In the genomic region with DNA sequence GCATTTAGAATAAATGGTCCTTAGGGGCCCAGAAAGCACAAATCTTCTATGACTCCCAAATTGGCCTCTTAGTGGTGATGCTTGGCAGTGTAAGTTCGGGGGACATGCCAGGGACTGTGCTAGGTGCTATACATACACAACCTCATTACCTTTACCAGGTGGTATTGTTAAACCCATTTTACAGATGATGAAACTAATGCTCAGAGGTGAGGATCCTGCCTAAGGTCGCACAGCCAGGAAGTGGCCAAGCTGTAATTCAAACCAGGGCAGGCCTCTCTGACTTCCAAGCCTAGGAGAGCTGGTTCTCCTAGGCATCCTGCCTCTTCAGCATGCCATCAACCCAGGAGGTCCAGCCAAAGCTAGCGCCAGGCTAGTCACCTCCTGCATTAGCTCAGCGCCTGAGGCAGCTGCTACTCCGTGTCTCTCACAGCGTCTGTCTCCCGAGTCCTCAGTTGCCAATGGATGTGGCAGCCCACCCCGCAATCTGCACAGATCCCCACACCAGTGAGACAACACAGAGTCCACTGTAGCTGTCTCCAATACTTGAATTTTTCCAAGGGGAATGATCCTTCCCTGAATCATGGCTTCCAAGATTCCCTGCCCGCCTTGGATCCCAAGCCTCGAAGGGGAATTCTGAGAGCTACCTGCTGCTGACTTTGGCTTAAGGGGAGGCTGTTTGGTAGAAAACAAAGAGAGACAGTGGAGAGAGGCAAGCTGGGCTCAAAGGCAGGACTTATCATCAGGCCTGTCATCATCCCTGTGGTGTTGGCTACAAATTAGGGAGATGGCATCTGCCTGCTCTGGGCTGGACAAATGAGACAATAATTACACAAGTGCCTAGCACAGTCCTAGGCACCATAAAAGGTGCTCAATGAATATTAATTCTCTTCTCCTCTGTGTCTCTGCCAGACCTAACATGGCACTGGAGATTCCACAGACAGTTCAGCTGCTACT, we compare ENCODE assay signal across 20 cellular contexts. TPM values are rescaled to one million over a fixed set of nuclear protein-coding genes. Genes with fewer than 3 reads are reported as not detected.
DNase-seq lines count a peak whose midpoint lies in the region; ATAC-seq, FAIRE-seq and TF ChIP-seq lines count a peak whose summit lies in the region.
"Had no signal": no experiment of that assay in that cellular context is flagged by ENCODE, and none has a peak within 500 bp of the region (broad histone marks: within the 10 kb centered on the region; RNA-seq: fewer than 3 reads in every experiment).

No MANE protein-coding gene starts in this region.

- H3K4me1 ChIP-seq in right atrium auricular region (peaks cover 0 to 4% of the 10 kb centered on the region in 2 donors), HepG2 (ENCODE audit: insufficient read depth, low read length) (no peaks in the 10 kb centered on the region)
- H3K4me1 ChIP-seq: A549, SJSA1 had no signal

- H3K4me3 ChIP-seq in right atrium auricular region (no peak overlapping the region), HepG2 (replicated peaks in 1 of 3; ENCODE audit: insufficient read depth in 1 of 3, low read depth in 2 of 3, low read length in 3 of 3) (no peak overlapping the region)
- H3K4me3 ChIP-seq: A549, GM12878, PC-9, SJSA1 had no signal

- no peak overlapping the region for H3K27ac ChIP-seq in right atrium auricular region
- H3K27ac ChIP-seq in HepG2 (ENCODE audit: extremely low read length, insufficient read depth, low read length), result no peak overlapping the region
- H3K27ac ChIP-seq: A549, PC-9, RWPE1, SJSA1 had no signal

- H3K36me3 Mint-ChIP-seq in chondrocyte (ENCODE audit: low read depth) (no peaks in the 10 kb centered on the region), progenitor cell of endocrine pancreas (ENCODE audit: insufficient read depth) (no peaks in the 10 kb centered on the region)
- H3K36me3 Mint-ChIP-seq: CD4-positive, alpha-beta memory T cell had no signal

- FAIRE-seq in HepG2 (lab: Jason Lieb, UNC), result no peak
- FAIRE-seq: A549, GM12878 had no signal

- no peak overlapping the region for H3K4me2 ChIP-seq in HepG2 (ENCODE audit: low read depth, low read length)
- H3K4me2 ChIP-seq: A549, PC-9 had no signal

- no peaks in the 10 kb centered on the region for H3K9me3 Mint-ChIP-seq in chondrocyte (ENCODE audit: low read depth)
- H3K9me3 Mint-ChIP-seq in progenitor cell of endocrine pancreas (ENCODE audit: low read depth), result no peaks in the 10 kb centered on the region
- H3K9me3 Mint-ChIP-seq: CD4-positive, alpha-beta memory T cell had no signal

- in situ Hi-C loops in HepG2 (cut with HindIII; ENCODE audit: extremely low pct_ligation_motif_present, low pct_unique_long_range_greater_than_20kb), result loop anchor here (10.0 to 25.0 kb wide), 2 partner anchors 96 to 629 kb away; no protein-coding TSS in a partner anchor
- in situ Hi-C loops in GM13977 (cut with MboI; ENCODE audit: low pct_unique_long_range_greater_than_20kb, low sequenced_read_pairs, unreplicated experiment), result no loop called here

- CTCF ChIA-PET in HepG2 (lab: Yijun Ruan, JAX; ENCODE audit: low intra/inter-chr PET ratio, low total read pairs), result no interaction called here

- no peak overlapping the region for H3K9ac ChIP-seq in HepG2 (ENCODE audit: insufficient read depth, low read depth, low read length)

- H3K27me3 Mint-ChIP-seq in chondrocyte (ENCODE audit: low read depth), result no peaks in the 10 kb centered on the region
- peaks cover 22% of the 10 kb centered on the region for H3K27me3 Mint-ChIP-seq in progenitor cell of endocrine pancreas
- H3K27me3 Mint-ChIP-seq: CD4-positive, alpha-beta memory T cell had no signal

- TF ChIP-seq POLR2A in HepG2 (IDR thresholded peaks at IDR 0.05; ENCODE audit: insufficient read depth in 1 of 2, low read depth in 2 of 2, low read length in 2 of 2), result no peak

- POLR2A ChIA-PET in HepG2 (lab: Yijun Ruan, JAX), result no interaction called here

- 86% methylated on average over 8 of the region's 10 CpGs for WGBS in HepG2 (ENCODE audit: low lambda C conversion rate)

- intact Hi-C loops in Right ventricle myocardium superior (cut with DNase I) (loop anchor here (10.0 kb wide), 1 partner anchor 636 kb away; no protein-coding TSS in a partner anchor), HepG2 (cut with micrococcal nuclease; ENCODE audit: unreplicated experiment) (no loop called here)

- ATAC-seq in Right ventricle myocardium superior (ENCODE audit: poor library complexity) (peak; percentile 74), HepG2 (no peak), GM18858 (IDR thresholded peaks at IDR 0.05; ENCODE audit: unreplicated experiment) (no peak)
- ATAC-seq: A549, GM12878 had no signal

- no peaks in the 10 kb centered on the region for H3K36me3 ChIP-seq in right atrium auricular region
- H3K36me3 ChIP-seq in HepG2 (replicated peaks in 1 of 2; ENCODE audit: control insufficient read depth in 1 of 2, insufficient read depth in 2 of 2, low read length in 2 of 2), result peaks cover 2 to 4% of the 10 kb centered on the region in 2 experiments; a peak in 2 of 5 replicates
- H3K36me3 ChIP-seq: SJSA1 had no signal

- no peaks in the 10 kb centered on the region for H3K79me2 ChIP-seq in HepG2 (ENCODE audit: insufficient read depth, low read length)

- DNase-seq in Right ventricle myocardium superior (no peak), right atrium auricular region (ENCODE audit: low spot score) (no peak), chondrocyte (ENCODE audit: low spot score) (peak; percentile 58), HepG2 (ENCODE audit: low spot score) (no peak), progenitor cell of endocrine pancreas (ENCODE audit: low spot score, unreplicated experiment) (no peak), GM13977 (ENCODE audit: low spot score) (no peak)
- no peak for DNase-seq in NK-92 treated with Interleukin-12 subunit alpha and Interleukin-12 subunit beta, amount 100 ng/mL, for 24 hours (lab: John Stamatoyannopoulos, UW)
- DNase-seq: CD4-positive, alpha-beta memory T cell; NCI-H146; NCI-H2081 treated with DMSO at 0.1 percent for 48 hours; NCI-H510A treated with DMSO at 0.1 percent for 48 hours; PC-9 had no signal

- H3K9me3 ChIP-seq in right atrium auricular region (no peaks in the 10 kb centered on the region), HepG2 (ENCODE audit: low read length) (no peaks in the 10 kb centered on the region)
- H3K9me3 ChIP-seq: A549, SJSA1 had no signal

- H3K27ac Mint-ChIP-seq in chondrocyte (ENCODE audit: unreplicated experiment) (no peak overlapping the region), progenitor cell of endocrine pancreas (peak overlapping the region; percentile 49)

- H3K4me1 Mint-ChIP-seq in chondrocyte (ENCODE audit: low read depth) (no peaks in the 10 kb centered on the region), progenitor cell of endocrine pancreas (ENCODE audit: low read depth) (peaks cover 8% of the 10 kb centered on the region)

- no peak for TF ChIP-seq RAD21 in HepG2 (CRISPR knock-in tag; IDR thresholded peaks at IDR 0.05)

- TF ChIP-seq CTCF in right atrium auricular region (IDR thresholded peaks at IDR 0.05) (no peak), chondrocyte (IDR thresholded peaks at IDR 0.05) (no peak), HepG2 (CRISPR knock-in tag; IDR thresholded peaks at IDR 0.05) (no peak), progenitor cell of endocrine pancreas (IDR thresholded peaks at IDR 0.05; ENCODE audit: unreplicated experiment) (no peak), GM13977 (IDR thresholded peaks at IDR 0.05; ENCODE audit: extremely low read depth, insufficient read depth, missing control alignments) (no peak)

- TF ChIP-seq EP300 in HepG2 (IDR thresholded peaks at IDR 0.05; ENCODE audit: low read depth in 2 of 2, low read length in 2 of 2), result no peak
- TF ChIP-seq EP300 in HepG2 (CRISPR knock-in tag; IDR thresholded peaks at IDR 0.05; ENCODE audit: borderline replicate concordance), result no peak

- H4K20me1 ChIP-seq in HepG2 (ENCODE audit: insufficient read depth, low read length), result no peaks in the 10 kb centered on the region

- H3K27me3 ChIP-seq in right atrium auricular region (no peaks in the 10 kb centered on the region), HepG2 (ENCODE audit: control insufficient read depth in 1 of 2, insufficient read depth in 2 of 2, low read length in 2 of 2) (no peaks in the 10 kb centered on the region)
- H3K27me3 ChIP-seq: SJSA1 had no signal

- no TSS peak for BruUV-seq in HepG2 (replicated peaks; lab: Mats Ljungman, UMichigan)

- H2AFZ ChIP-seq in HepG2 (ENCODE audit: low read length), result no peak overlapping the region
- H2AFZ ChIP-seq: PC-9 had no signal

- H3K4me3 Mint-ChIP-seq in chondrocyte (ENCODE audit: unreplicated experiment), result no peak overlapping the region
- H3K4me3 Mint-ChIP-seq in progenitor cell of endocrine pancreas (ENCODE audit: low read depth), result no peak overlapping the region
- H3K4me3 Mint-ChIP-seq: CD4-positive, alpha-beta memory T cell had no signal

TF ChIP-seq in HepG2, 621 proteins besides CTCF, POLR2A, EP300 and RAD21:
- TF ChIP-seq MEIS1 (CRISPR knock-in tag; IDR thresholded peaks at IDR 0.05; ENCODE audit: borderline replicate concordance) (no peak), ZNF629 (CRISPR knock-in tag; conservative IDR thresholded peaks at IDR 0.05) (peak; percentile 59)
TF ChIP-seq in HepG2: peak in this region for 1.

RNA-seq across cellular contexts. Expression of gene CRB2, which starts 52.6 kb away (rescaled TPM):
- total RNA-seq in Right ventricle myocardium superior (not detected), right atrium auricular region (1 to 10 TPM; 1.6 to 3.5 TPM), chondrocyte (0.07 TPM in 1 of 3 replicates, not detected in the others), HepG2 (2016; rRNA removed; fragmentation: Illumina TruSeq; extraction: Trizol) (0.14 and 0.29 TPM in 2 replicates), progenitor cell of endocrine pancreas (7.1 and 8.4 TPM in 2 replicates)
- total RNA-seq in HepG2 (2016; cell fraction: cytosol; rRNA removed; fragmentation: Illumina TruSeq; extraction: Trizol; ENCODE audit: low read depth), result not detected in 2 replicates
- total RNA-seq in HepG2 (2016; cell fraction: insoluble cytoplasmic fraction; rRNA removed; fragmentation: Illumina TruSeq; extraction: Trizol), result 0.09 and 0.28 TPM in 2 replicates
- total RNA-seq in HepG2 (2016; cell fraction: membrane; rRNA removed; fragmentation: Illumina TruSeq; extraction: Trizol), result 0.03 and 0.12 TPM in 2 replicates
- 0.28 and 0.37 TPM in 2 replicates for total RNA-seq in HepG2 (2016; cell fraction: nucleus; rRNA removed; fragmentation: Illumina TruSeq; extraction: Trizol)
- 0.01 and 0.07 TPM in 2 replicates for polyA plus RNA-seq in HepG2 (2011; rRNA removed)
- 0.01 TPM in 1 of 2 replicates, not detected in the other for polyA plus RNA-seq in HepG2 (2011; cell fraction: cytosol; rRNA removed)
- polyA plus RNA-seq in HepG2 (2011; cell fraction: nucleus; rRNA removed), result 0.11 and 0.16 TPM in 2 replicates
- polyA plus RNA-seq in HepG2 (2012), result 0.05 and 0.12 TPM in 2 replicates
- polyA plus RNA-seq in HepG2 (2016; cell fraction: cytosol; fragmentation: Illumina TruSeq; extraction: Trizol; ENCODE audit: low read depth), result 0.03 TPM in 1 of 2 replicates, not detected in the other
- polyA plus RNA-seq in HepG2 (2016; cell fraction: insoluble cytoplasmic fraction; fragmentation: Illumina TruSeq; extraction: Trizol; ENCODE audit: low read depth), result 0.05 and 0.12 TPM in 2 replicates
- 0.05 and 0.07 TPM in 2 replicates for polyA plus RNA-seq in HepG2 (2016; cell fraction: membrane; fragmentation: Illumina TruSeq; extraction: Trizol; ENCODE audit: low read depth)
- 0.37 and 0.41 TPM in 2 replicates for polyA plus RNA-seq in HepG2 (2016; cell fraction: nucleus; fragmentation: Illumina TruSeq; extraction: Trizol; ENCODE audit: insufficient read depth, low read depth)
- 0.05 and 0.50 TPM in 2 replicates for polyA minus RNA-seq in HepG2 (2011; rRNA and poly(A)+ RNA removed; ENCODE audit: low replicate concordance)
- polyA minus RNA-seq in HepG2 (2011; cell fraction: cytosol; rRNA and poly(A)+ RNA removed), result not detected in 2 replicates
- 0.12 and 0.13 TPM in 2 replicates for polyA minus RNA-seq in HepG2 (2011; cell fraction: nucleus; rRNA and poly(A)+ RNA removed)
- total RNA-seq: CD4-positive, alpha-beta memory T cell; H4; M059J; PC-9; SJSA1 had no signal
- polyA plus RNA-seq: BJ; CD4-positive, alpha-beta memory T cell had no signal
